22 cellular contexts compared by ENCODE assay signal in genomic region chr4:54727346-54727745, GRCh38.
DNase-seq lines count a peak whose midpoint lies in the region; ATAC-seq and TF ChIP-seq lines count a peak whose summit lies in the region.
"Had no signal": no experiment of that assay in that cellular context is flagged by ENCODE, and none has a peak within 500 bp of the region (broad histone marks: within the 10 kb centered on the region; RNA-seq: fewer than 3 reads in every experiment).

No MANE protein-coding gene starts in this region.

- DNase-seq in memory B cell (ENCODE audit: low spot score in 2 of 2) = no peak
- no peak for DNase-seq in SK-N-SH
- DNase-seq in smooth muscle cell (lab: John Stamatoyannopoulos, UW; ENCODE audit: unreplicated experiment) = no peak
- DNase-seq: central memory CD4-positive, alpha-beta T cell; COR-L47; effector CD4-positive, alpha-beta T cell; EL; glutamatergic neuron; immature natural killer cell; naive thymus-derived CD4-positive, alpha-beta T cell; NCI-H1105 treated with DMSO at 0.1 percent for 48 hours; NCI-H774; PC-9; posterior cingulate gyrus; testis had no signal

- H4K20me1 ChIP-seq in SK-N-SH (ENCODE audit: insufficient read depth) (no peaks in the 10 kb centered on the region), smooth muscle cell (ENCODE audit: low read depth) (no peaks in the 10 kb centered on the region)

- no peaks in the 10 kb centered on the region for H3F3A ChIP-seq in SK-N-SH (replicated peaks; ENCODE audit: insufficient read depth)
- H3F3A ChIP-seq in smooth muscle cell (ENCODE audit: low read depth) = no peaks in the 10 kb centered on the region

- H3K4me1 ChIP-seq in SK-N-SH (ENCODE audit: control insufficient read depth in 1 of 2, insufficient read depth in 2 of 2, low read depth in 1 of 2, low read length in 1 of 2) (peaks cover 0 to 13% of the 10 kb centered on the region in 2 experiments; a peak in 2 of 4 replicates), smooth muscle cell (ENCODE audit: low read depth) (no peaks in the 10 kb centered on the region)
- H3K4me1 ChIP-seq: testis had no signal

- no peak overlapping the region for H3K9ac ChIP-seq in SK-N-SH
- no peak overlapping the region for H3K9ac ChIP-seq in smooth muscle cell (ENCODE audit: low read depth)

- POLR2A ChIA-PET in SK-N-SH (lab: Yijun Ruan, JAX) = no interaction called here

- H3K36me3 ChIP-seq in SK-N-SH (replicated peaks in 1 of 2; ENCODE audit: control insufficient read depth in 1 of 2, insufficient read depth in 2 of 2, low read length in 1 of 2) (no peaks in the 10 kb centered on the region), smooth muscle cell (ENCODE audit: low read depth) (no peaks in the 10 kb centered on the region)
- H3K36me3 ChIP-seq: HAP-1 had no signal

- no peaks in the 10 kb centered on the region for H3K9me2 ChIP-seq in SK-N-SH

- H3K27me3 Mint-ChIP-seq in memory B cell = peaks cover 8% of the 10 kb centered on the region

- WGBS in SK-N-SH (ENCODE audit: low lambda C conversion rate) = 13% methylated on average over 2 of the region's 2 CpGs
- 98% methylated on average over 2 of the region's 2 CpGs for WGBS in smooth muscle cell (ENCODE audit: low lambda C conversion rate)

- H3K4me3 Mint-ChIP-seq in memory B cell = no peak overlapping the region
- H3K4me3 Mint-ChIP-seq: immature natural killer cell; naive thymus-derived CD4-positive, alpha-beta T cell had no signal

- peaks cover 8% of the 10 kb centered on the region for H3K4me1 Mint-ChIP-seq in memory B cell
- H3K4me1 Mint-ChIP-seq: immature natural killer cell had no signal

- no peaks in the 10 kb centered on the region for H3K36me3 Mint-ChIP-seq in memory B cell
- H3K36me3 Mint-ChIP-seq: naive thymus-derived CD4-positive, alpha-beta T cell had no signal

- H3K27ac Mint-ChIP-seq in memory B cell = peak overlapping the region; percentile 47
- H3K27ac Mint-ChIP-seq: immature natural killer cell; naive thymus-derived CD4-positive, alpha-beta T cell had no signal

- TF ChIP-seq RAD21 in SK-N-SH (IDR thresholded peaks at IDR 0.05; ENCODE audit: low read length) = no peak

- no peak overlapping the region for H3K4me2 ChIP-seq in SK-N-SH
- no peak overlapping the region for H3K4me2 ChIP-seq in smooth muscle cell
- H3K4me2 ChIP-seq: PC-9 had no signal

- H3K27ac ChIP-seq in SK-N-SH (ENCODE audit: low read depth in 2 of 2, low read length in 1 of 2) = no peak overlapping the region
- H3K27ac ChIP-seq in smooth muscle cell (ENCODE audit: low read depth) = no peak overlapping the region
- H3K27ac ChIP-seq: PC-9, skin epidermis, testis had no signal

- H3K4me3 ChIP-seq in SK-N-SH (ENCODE audit: low read depth in 2 of 2, low read length in 1 of 2) (no peak overlapping the region), smooth muscle cell (no peak overlapping the region)
- H3K4me3 ChIP-seq: HAP-1, lung, PC-9, skin epidermis, testis had no signal

- CTCF ChIA-PET in SK-N-SH (lab: Yijun Ruan, JAX) = no interaction called here

- no peaks in the 10 kb centered on the region for H3K9me3 ChIP-seq in SK-N-SH
- no peaks in the 10 kb centered on the region for H3K9me3 ChIP-seq in smooth muscle cell (replicated peaks; ENCODE audit: low read depth)
- H3K9me3 ChIP-seq: HAP-1, testis had no signal

- H3K27me3 ChIP-seq in SK-N-SH (ENCODE audit: insufficient read depth) (no peaks in the 10 kb centered on the region), smooth muscle cell (ENCODE audit: low read depth) (no peaks in the 10 kb centered on the region)
- H3K27me3 ChIP-seq: testis had no signal

- no peak for TF ChIP-seq EP300 in SK-N-SH (IDR thresholded peaks at IDR 0.05; ENCODE audit: borderline replicate concordance in 1 of 2, low read depth in 1 of 2, low read length in 1 of 2)

- TF ChIP-seq CTCF in SK-N-SH (IDR thresholded peaks at IDR 0.05) (no peak), smooth muscle cell (IDR thresholded peaks at IDR 0.05; ENCODE audit: borderline replicate concordance, insufficient read depth, poor library complexity, severe bottlenecking) (no peak)

- peaks cover 4% of the 10 kb centered on the region for H3K9me3 Mint-ChIP-seq in memory B cell

- H2AFZ ChIP-seq in SK-N-SH (ENCODE audit: low read depth) = no peak overlapping the region
- no peak overlapping the region for H2AFZ ChIP-seq in smooth muscle cell (ENCODE audit: low read depth)
- H2AFZ ChIP-seq: PC-9 had no signal

- H3K79me2 ChIP-seq in SK-N-SH (ENCODE audit: insufficient read depth) = no peaks in the 10 kb centered on the region
- H3K79me2 ChIP-seq in smooth muscle cell (ENCODE audit: low read depth) = no peaks in the 10 kb centered on the region

- peak; percentile 50 for ATAC-seq in GM18867 (IDR thresholded peaks at IDR 0.05; ENCODE audit: unreplicated experiment)
- peak; percentile 51 for ATAC-seq in GM21447 (IDR thresholded peaks at IDR 0.05; ENCODE audit: unreplicated experiment)
- ATAC-seq in HG02943 (IDR thresholded peaks at IDR 0.05; ENCODE audit: low read depth, unreplicated experiment) = peak; percentile 43
- ATAC-seq in memory B cell (ENCODE audit: low read depth) = peak; percentile 78
- no peak for ATAC-seq in GM18517 (IDR thresholded peaks at IDR 0.05; ENCODE audit: unreplicated experiment)
- ATAC-seq: naive thymus-derived CD4-positive, alpha-beta T cell had no signal

TF ChIP-seq in SK-N-SH, 30 proteins besides CTCF, POLR2A, EP300 and RAD21:
- TF ChIP-seq MAX (IDR thresholded peaks at IDR 0.05; ENCODE audit: low read depth) (no peak), MEF2A (IDR thresholded peaks at IDR 0.05; ENCODE audit: borderline replicate concordance, low read depth) (no peak), ZBTB33 (IDR thresholded peaks at IDR 0.05; ENCODE audit: borderline replicate concordance, low read depth) (no peak), JUND (IDR thresholded peaks at IDR 0.05) (no peak), POLR2AphosphoS5 (IDR thresholded peaks at IDR 0.05; ENCODE audit: low read depth, low read length) (no peak), GABPA (IDR thresholded peaks at IDR 0.05; ENCODE audit: low read depth) (no peak), USF2 (IDR thresholded peaks at IDR 0.05; ENCODE audit: borderline replicate concordance, low read depth, low read length) (no peak), YY1 (IDR thresholded peaks at IDR 0.05; ENCODE audit: low read depth) (no peak), FOXJ3 (CRISPR knock-in tag; IDR thresholded peaks at IDR 0.05) (no peak), RCOR1 (IDR thresholded peaks at IDR 0.05; ENCODE audit: low read length) (no peak), RXRA (IDR thresholded peaks at IDR 0.05; ENCODE audit: borderline replicate concordance, low read depth) (no peak), TCF12 (IDR thresholded peaks at IDR 0.05) (no peak), TEAD4 (IDR thresholded peaks at IDR 0.05; ENCODE audit: borderline replicate concordance, insufficient read depth) (no peak), NRF1 (IDR thresholded peaks at IDR 0.05; ENCODE audit: low read depth, low read length) (no peak), NFIC (IDR thresholded peaks at IDR 0.05; ENCODE audit: borderline replicate concordance) (no peak), GATA2 (CRISPR knock-in tag; IDR thresholded peaks at IDR 0.05) (no peak), SMC3 (IDR thresholded peaks at IDR 0.05; ENCODE audit: low read depth, low read length) (no peak)
